In genomic region chrX:154140742-154141141, GRCh38 we compare ENCODE assay signal across 38 cellular contexts. TPM values are rescaled to one million over a fixed set of nuclear protein-coding genes. Genes with fewer than 3 reads are reported as not detected.
"Had no signal": no experiment of that assay in that cellular context is flagged by ENCODE, and none has a peak within 500 bp of the region (broad histone marks: within the 10 kb centered on the region; RNA-seq: fewer than 3 reads in every experiment).

No MANE protein-coding gene starts in this region.

- H3K36me3 ChIP-seq: ascending aorta, cardiac muscle cell had no signal

- H3K36me3 Mint-ChIP-seq: activated CD8-positive, alpha-beta memory T cell treated with anti-CD3 and anti-CD28 coated beads, Interleukin-2, amount 10 ng/mL, durations not matched to agents 7 days and 5 days; activated naive CD4-positive, alpha-beta T cell treated with anti-CD3 and anti-CD28 coated beads, Interleukin-2, amount 10 ng/mL, durations not matched to agents 7 days and 5 days; activated naive CD4-positive, alpha-beta T cell treated with anti-CD3 and anti-CD28 coated beads, Interleukin-2, amount 50 U/mL, for 24 hours; activated naive CD8-positive, alpha-beta T cell; activated naive CD8-positive, alpha-beta T cell treated with anti-CD3 and anti-CD28 coated beads, Interleukin-2, amount 10 ng/mL, durations not matched to agents 7 days and 5 days; brain; WTC11 had no signal

- ATAC-seq: activated CD4-positive, alpha-beta T cell treated with anti-CD3 and anti-CD28 coated beads for 36 hours; activated CD4-positive, CD25-positive, alpha-beta regulatory T cell treated with anti-CD3 and anti-CD28 coated beads, Interleukin-2, amount 50 U/mL, for 24 hours; activated CD8-positive, alpha-beta memory T cell treated with anti-CD3 and anti-CD28 coated beads, Interleukin-2, amount 10 ng/mL, durations not matched to agents 7 days and 5 days; activated CD8-positive, alpha-beta T cell treated with anti-CD3 and anti-CD28 coated beads, Interleukin-2, amount 10 ng/mL, durations not matched to agents 7 days and 5 days; activated naive CD8-positive, alpha-beta T cell treated with anti-CD3 and anti-CD28 coated beads, Interleukin-2, amount 50 U/mL, for 24 hours; WTC11 had no signal

- H3K27me3 Mint-ChIP-seq: activated CD4-positive, alpha-beta memory T cell treated with anti-CD3 and anti-CD28 coated beads, Interleukin-2, amount 10 ng/mL, durations not matched to agents 7 days and 5 days; activated CD4-positive, alpha-beta T cell treated with anti-CD3 and anti-CD28 coated beads for 36 hours; activated CD8-positive, alpha-beta memory T cell treated with anti-CD3 and anti-CD28 coated beads, Interleukin-2, amount 10 ng/mL, durations not matched to agents 7 days and 5 days; activated naive CD4-positive, alpha-beta T cell treated with anti-CD3 and anti-CD28 coated beads, Interleukin-2, amount 50 U/mL, for 24 hours; activated naive CD8-positive, alpha-beta T cell; activated naive CD8-positive, alpha-beta T cell treated with anti-CD3 and anti-CD28 coated beads, Interleukin-2, amount 50 U/mL, for 24 hours had no signal

- H3K27ac ChIP-seq: ascending aorta, cardiac muscle cell, VCaP had no signal

- DNase-seq: activated CD4-positive, alpha-beta memory T cell treated with anti-CD3 and anti-CD28 coated beads, Interleukin-2, amount 10 ng/mL, durations not matched to agents 7 days and 5 days; activated CD4-positive, alpha-beta T cell treated with anti-CD3 and anti-CD28 coated beads for 1 hour; activated CD4-positive, alpha-beta T cell treated with anti-CD3 and anti-CD28 coated beads for 36 hours; activated CD4-positive, alpha-beta T cell treated with anti-CD3 and anti-CD28 coated beads for 48 hours; activated CD4-positive, alpha-beta T cell treated with anti-CD3 and anti-CD28 coated beads, Interleukin-2, amount 10 ng/mL, durations not matched to agents 7 days and 5 days; activated CD4-positive, alpha-beta T cell treated with anti-CD3 and anti-CD28 coated beads, Interleukin-2, amount 50 U/mL, for 48 hours; activated CD4-positive, CD25-positive, alpha-beta regulatory T cell; activated CD8-positive, alpha-beta memory T cell treated with anti-CD3 and anti-CD28 coated beads for 24 hours; activated CD8-positive, alpha-beta memory T cell treated with anti-CD3 and anti-CD28 coated beads, Interleukin-2, amount 10 ng/mL, durations not matched to agents 7 days and 5 days; activated CD8-positive, alpha-beta memory T cell treated with anti-CD3 and anti-CD28 coated beads, Interleukin-2, amount 50 U/mL, for 48 hours; activated CD8-positive, alpha-beta T cell treated with anti-CD3 and anti-CD28 coated beads, Interleukin-2, amount 10 ng/mL, durations not matched to agents 7 days and 5 days; activated effector memory CD4-positive, alpha-beta T cell treated with Interleukin-2 at 50 U/mL for 16 hours; activated gamma-delta T cell; activated naive CD4-positive, alpha-beta T cell treated with anti-CD3 and anti-CD28 coated beads, Interleukin-2, amount 10 ng/mL, durations not matched to agents 7 days and 5 days; activated naive CD4-positive, alpha-beta T cell treated with Interleukin-2 at 50 U/mL for 16 hours; activated naive CD8-positive, alpha-beta T cell treated with anti-CD3 and anti-CD28 coated beads, Interleukin-2, amount 10 ng/mL, durations not matched to agents 7 days and 5 days; activated naive CD8-positive, alpha-beta T cell treated with anti-CD3 and anti-CD28 coated beads, Interleukin-2, amount 50 U/mL, for 24 hours; activated T-cell treated with anti-CD3 and anti-CD28 coated beads, Interleukin-2, amount 50 U/mL, for 24 hours; activated T-cell treated with anti-CD3 and anti-CD28 coated beads, Interleukin-2, amount 50 U/mL, for 48 hours; amygdala; anterior cingulate cortex; central memory CD4-positive, alpha-beta T cell; SW 1271; T-helper 1 cell; T-helper 9 cell had no signal

- H3K9me3 Mint-ChIP-seq: activated CD4-positive, alpha-beta memory T cell treated with anti-CD3 and anti-CD28 coated beads, Interleukin-2, amount 10 ng/mL, durations not matched to agents 7 days and 5 days; activated CD4-positive, alpha-beta T cell treated with anti-CD3 and anti-CD28 coated beads, Interleukin-2, amount 10 ng/mL, durations not matched to agents 7 days and 5 days; activated naive CD4-positive, alpha-beta T cell treated with anti-CD3 and anti-CD28 coated beads, Interleukin-2, amount 10 ng/mL, durations not matched to agents 7 days and 5 days; activated naive CD4-positive, alpha-beta T cell treated with anti-CD3 and anti-CD28 coated beads, Interleukin-2, amount 50 U/mL, for 24 hours; activated naive CD8-positive, alpha-beta T cell treated with anti-CD3 and anti-CD28 coated beads, Interleukin-2, amount 10 ng/mL, durations not matched to agents 7 days and 5 days; activated naive CD8-positive, alpha-beta T cell treated with anti-CD3 and anti-CD28 coated beads, Interleukin-2, amount 50 U/mL, for 24 hours; activated T-cell treated with anti-CD3 and anti-CD28 coated beads, Interleukin-2, amount 50 U/mL, for 24 hours; activated T-helper 2 cell treated with anti-CD3 and anti-CD28 coated beads, Interferon-gamma antibody, Interleukin-2, Interleukin-4, amounts not matched to agents 10 μg/mL and 5 μg/mL and 100 μg/mL, durations not matched to agents 14 hours and 24 hours and 36 hours; T-helper 1 cell treated with Interleukin-12 subunit alpha and Interleukin-12 subunit beta and Interleukin-4 antibody, amounts not matched to agents 30 μg/mL and 1 μg/mL, for 36 hours; WTC11 had no signal

- H3K27me3 ChIP-seq: ascending aorta, cardiac muscle cell had no signal

- H3K9me3 ChIP-seq: ascending aorta had no signal

- H3K4me3 Mint-ChIP-seq: activated CD4-positive, alpha-beta memory T cell treated with anti-CD3 and anti-CD28 coated beads, Interleukin-2, amount 10 ng/mL, durations not matched to agents 7 days and 5 days; activated CD4-positive, alpha-beta T cell treated with anti-CD3 and anti-CD28 coated beads for 36 hours; activated CD4-positive, alpha-beta T cell treated with anti-CD3 and anti-CD28 coated beads, Interleukin-2, amount 10 ng/mL, durations not matched to agents 7 days and 5 days; activated CD8-positive, alpha-beta memory T cell treated with anti-CD3 and anti-CD28 coated beads, Interleukin-2, amount 10 ng/mL, durations not matched to agents 7 days and 5 days; activated CD8-positive, alpha-beta T cell treated with anti-CD3 and anti-CD28 coated beads, Interleukin-2, amount 10 ng/mL, durations not matched to agents 7 days and 5 days; activated naive CD4-positive, alpha-beta T cell treated with anti-CD3 and anti-CD28 coated beads, Interleukin-2, amount 10 ng/mL, durations not matched to agents 7 days and 5 days; activated naive CD4-positive, alpha-beta T cell treated with anti-CD3 and anti-CD28 coated beads, Interleukin-2, amount 50 U/mL, for 24 hours; activated naive CD8-positive, alpha-beta T cell; activated naive CD8-positive, alpha-beta T cell treated with anti-CD3 and anti-CD28 coated beads, Interleukin-2, amount 10 ng/mL, durations not matched to agents 7 days and 5 days; activated naive CD8-positive, alpha-beta T cell treated with anti-CD3 and anti-CD28 coated beads, Interleukin-2, amount 50 U/mL, for 24 hours; activated T-cell treated with anti-CD3 and anti-CD28 coated beads, Interleukin-2, amount 50 U/mL, for 24 hours; brain; T-helper 1 cell treated with Interleukin-12 subunit alpha and Interleukin-12 subunit beta and Interleukin-4 antibody, amounts not matched to agents 30 μg/mL and 1 μg/mL, for 36 hours; WTC11 had no signal

- H3K27ac Mint-ChIP-seq: activated CD4-positive, alpha-beta memory T cell treated with anti-CD3 and anti-CD28 coated beads, Interleukin-2, amount 10 ng/mL, durations not matched to agents 7 days and 5 days; activated CD4-positive, alpha-beta T cell treated with anti-CD3 and anti-CD28 coated beads for 36 hours; activated CD4-positive, alpha-beta T cell treated with anti-CD3 and anti-CD28 coated beads, Interleukin-2, amount 10 ng/mL, durations not matched to agents 7 days and 5 days; activated CD8-positive, alpha-beta memory T cell treated with anti-CD3 and anti-CD28 coated beads, Interleukin-2, amount 10 ng/mL, durations not matched to agents 7 days and 5 days; activated CD8-positive, alpha-beta T cell treated with anti-CD3 and anti-CD28 coated beads, Interleukin-2, amount 10 ng/mL, durations not matched to agents 7 days and 5 days; activated naive CD4-positive, alpha-beta T cell treated with anti-CD3 and anti-CD28 coated beads, Interleukin-2, amount 10 ng/mL, durations not matched to agents 7 days and 5 days; activated naive CD8-positive, alpha-beta T cell; activated naive CD8-positive, alpha-beta T cell treated with anti-CD3 and anti-CD28 coated beads, Interleukin-2, amount 10 ng/mL, durations not matched to agents 7 days and 5 days; activated naive CD8-positive, alpha-beta T cell treated with anti-CD3 and anti-CD28 coated beads, Interleukin-2, amount 50 U/mL, for 24 hours; activated T-cell treated with anti-CD3 and anti-CD28 coated beads, Interleukin-2, amount 50 U/mL, for 24 hours; activated T-helper 2 cell treated with anti-CD3 and anti-CD28 coated beads, Interferon-gamma antibody, Interleukin-2, Interleukin-4, amounts not matched to agents 10 μg/mL and 5 μg/mL and 100 μg/mL, durations not matched to agents 14 hours and 24 hours and 36 hours; brain; T-helper 1 cell treated with Interleukin-12 subunit alpha and Interleukin-12 subunit beta and Interleukin-4 antibody, amounts not matched to agents 30 μg/mL and 1 μg/mL, for 36 hours; WTC11 had no signal

- H3K4me3 ChIP-seq: ascending aorta, cardiac muscle cell had no signal

- H3K4me1 ChIP-seq: ascending aorta had no signal

RNA-seq across cellular contexts. Expression of gene OPN1LW, which starts 3.3 kb away (rescaled TPM):
- total RNA-seq: activated CD4-positive, alpha-beta memory T cell treated with anti-CD3 and anti-CD28 coated beads, Interleukin-2, amount 10 ng/mL, durations not matched to agents 7 days and 5 days; activated CD4-positive, alpha-beta T cell treated with anti-CD3 and anti-CD28 coated beads for 36 hours; activated CD4-positive, alpha-beta T cell treated with anti-CD3 and anti-CD28 coated beads, Interleukin-2, amount 10 ng/mL, durations not matched to agents 7 days and 5 days; activated CD8-positive, alpha-beta memory T cell treated with anti-CD3 and anti-CD28 coated beads, Interleukin-2, amount 10 ng/mL, durations not matched to agents 7 days and 5 days; activated CD8-positive, alpha-beta T cell treated with anti-CD3 and anti-CD28 coated beads, Interleukin-2, amount 10 ng/mL, durations not matched to agents 7 days and 5 days; activated naive CD8-positive, alpha-beta T cell treated with anti-CD3 and anti-CD28 coated beads, Interleukin-2, amount 10 ng/mL, durations not matched to agents 7 days and 5 days; activated T-helper 2 cell treated with anti-CD3 and anti-CD28 coated beads, Interferon-gamma antibody, Interleukin-2, Interleukin-4, amounts not matched to agents 10 μg/mL and 5 μg/mL and 100 μg/mL, durations not matched to agents 14 hours and 24 hours and 36 hours; ascending aorta; bronchial epithelial cell; cardiac muscle cell; chondrocyte; T-helper 2 cell treated with Interferon-gamma antibody and Interleukin-4, amounts not matched to agents 100 ng/mL and 5 ng/mL, for 36 hours; WTC11 had no signal

RNA-seq across cellular contexts. Expression of gene OPN1MW, which starts 41.7 kb away (rescaled TPM):
- total RNA-seq: activated CD4-positive, alpha-beta memory T cell treated with anti-CD3 and anti-CD28 coated beads, Interleukin-2, amount 10 ng/mL, durations not matched to agents 7 days and 5 days; activated CD4-positive, alpha-beta T cell treated with anti-CD3 and anti-CD28 coated beads for 36 hours; activated CD4-positive, alpha-beta T cell treated with anti-CD3 and anti-CD28 coated beads, Interleukin-2, amount 10 ng/mL, durations not matched to agents 7 days and 5 days; activated CD8-positive, alpha-beta memory T cell treated with anti-CD3 and anti-CD28 coated beads, Interleukin-2, amount 10 ng/mL, durations not matched to agents 7 days and 5 days; activated CD8-positive, alpha-beta T cell treated with anti-CD3 and anti-CD28 coated beads, Interleukin-2, amount 10 ng/mL, durations not matched to agents 7 days and 5 days; activated naive CD8-positive, alpha-beta T cell treated with anti-CD3 and anti-CD28 coated beads, Interleukin-2, amount 10 ng/mL, durations not matched to agents 7 days and 5 days; activated T-helper 2 cell treated with anti-CD3 and anti-CD28 coated beads, Interferon-gamma antibody, Interleukin-2, Interleukin-4, amounts not matched to agents 10 μg/mL and 5 μg/mL and 100 μg/mL, durations not matched to agents 14 hours and 24 hours and 36 hours; ascending aorta; bronchial epithelial cell; cardiac muscle cell; chondrocyte; T-helper 2 cell treated with Interferon-gamma antibody and Interleukin-4, amounts not matched to agents 100 ng/mL and 5 ng/mL, for 36 hours; WTC11 had no signal
